Comparison of ENCODE assay signal across 1 cellular context in genomic region chr19:10557603-10558197, GRCh38.
TF ChIP-seq lines count a peak whose summit lies in the region.

No MANE protein-coding gene starts in this region.

TF ChIP-seq in HEK293, 187 proteins besides CTCF, POLR2A, EP300 and RAD21:
- no peak for TF ChIP-seq ZNF501 (tag by site-specific recombination; IDR thresholded peaks at IDR 0.05)
- peak; percentile 40; the same call in 1 of the 2 replicates for TF ChIP-seq HIC1 (tag by site-specific recombination; IDR thresholded peaks at IDR 0.05)
